Comparison of ENCODE assay signal across 1 cellular context in the genomic region with DNA sequence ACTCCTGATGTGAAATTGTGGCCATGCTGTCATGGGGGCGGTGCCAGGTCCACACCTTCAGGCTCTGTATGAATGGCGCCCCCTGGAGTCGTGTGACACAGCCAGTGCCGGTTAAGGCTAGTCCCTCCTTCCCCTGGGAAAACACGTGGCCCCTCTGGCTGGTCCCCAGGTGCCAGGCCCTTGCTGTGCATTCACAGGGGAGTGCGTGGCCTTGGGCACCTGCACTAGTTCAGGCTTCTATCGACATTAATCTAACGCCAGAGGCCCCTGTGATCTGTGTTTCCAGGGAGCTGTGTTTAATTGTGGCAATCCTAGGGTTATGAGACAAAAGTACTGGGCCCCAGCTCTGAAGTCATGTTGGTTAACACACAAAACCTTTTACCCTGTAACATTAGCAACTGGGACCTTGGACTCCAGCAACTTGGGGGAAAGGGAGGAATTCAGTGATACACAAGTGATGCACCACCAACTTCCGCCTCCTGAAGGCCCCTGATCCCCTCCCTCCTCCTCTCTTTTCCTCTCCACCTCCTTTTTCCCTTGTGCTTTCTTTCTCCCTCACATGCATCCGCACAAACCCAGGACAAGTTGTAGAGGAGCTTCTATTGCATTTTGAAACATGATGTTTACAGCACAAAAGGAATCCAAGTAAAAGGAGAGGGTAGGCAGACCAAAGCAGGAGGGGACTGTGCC.
A peak's percentile ranks its signal among the peaks of the same experiment; 100 is the strongest.
TF ChIP-seq lines count a peak whose summit lies in the region.

No MANE protein-coding gene starts in this region.

TF ChIP-seq in HepG2, 621 proteins besides CTCF, POLR2A, EP300 and RAD21 (continued from another document and continues in another):
- TF ChIP-seq, protein P1, sequence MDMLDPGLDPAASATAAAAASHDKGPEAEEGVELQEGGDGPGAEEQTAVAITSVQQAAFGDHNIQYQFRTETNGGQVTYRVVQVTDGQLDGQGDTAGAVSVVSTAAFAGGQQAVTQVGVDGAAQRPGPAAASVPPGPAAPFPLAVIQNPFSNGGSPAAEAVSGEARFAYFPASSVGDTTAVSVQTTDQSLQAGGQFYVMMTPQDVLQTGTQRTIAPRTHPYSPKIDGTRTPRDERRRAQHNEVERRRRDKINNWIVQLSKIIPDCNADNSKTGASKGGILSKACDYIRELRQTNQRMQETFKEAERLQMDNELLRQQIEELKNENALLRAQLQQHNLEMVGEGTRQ (IDR thresholded peaks at IDR 0.05; ENCODE audit: low read depth, low read length) = peak; percentile 67
- TF ChIP-seq, protein P1 (CRISPR knock-in tag; IDR thresholded peaks at IDR 0.05; ENCODE audit: borderline replicate concordance) = peak; percentile 78; the same call in 1 of the 2 replicates
- TF ChIP-seq, protein P2, sequence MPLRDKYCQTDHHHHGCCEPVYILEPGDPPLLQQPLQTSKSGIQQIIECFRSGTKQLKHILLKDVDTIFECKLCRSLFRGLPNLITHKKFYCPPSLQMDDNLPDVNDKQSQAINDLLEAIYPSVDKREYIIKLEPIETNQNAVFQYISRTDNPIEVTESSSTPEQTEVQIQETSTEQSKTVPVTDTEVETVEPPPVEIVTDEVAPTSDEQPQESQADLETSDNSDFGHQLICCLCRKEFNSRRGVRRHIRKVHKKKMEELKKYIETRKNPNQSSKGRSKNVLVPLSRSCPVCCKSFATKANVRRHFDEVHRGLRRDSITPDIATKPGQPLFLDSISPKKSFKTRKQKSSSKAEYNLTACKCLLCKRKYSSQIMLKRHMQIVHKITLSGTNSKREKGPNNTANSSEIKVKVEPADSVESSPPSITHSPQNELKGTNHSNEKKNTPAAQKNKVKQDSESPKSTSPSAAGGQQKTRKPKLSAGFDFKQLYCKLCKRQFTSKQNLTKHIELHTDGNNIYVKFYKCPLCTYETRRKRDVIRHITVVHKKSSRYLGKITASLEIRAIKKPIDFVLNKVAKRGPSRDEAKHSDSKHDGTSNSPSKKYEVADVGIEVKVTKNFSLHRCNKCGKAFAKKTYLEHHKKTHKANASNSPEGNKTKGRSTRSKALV (CRISPR knock-in tag; IDR thresholded peaks at IDR 0.05) = no peak
- TF ChIP-seq ZNF616 (CRISPR knock-in tag; IDR thresholded peaks at IDR 0.05; ENCODE audit: low read depth) (no peak), SMC3 (IDR thresholded peaks at IDR 0.05; ENCODE audit: low read length) (peak; percentile 70), SP5 (CRISPR knock-in tag; IDR thresholded peaks at IDR 0.05; ENCODE audit: borderline replicate concordance, low read depth) (peak; percentile 69), ZNF788 (CRISPR knock-in tag; IDR thresholded peaks at IDR 0.05; ENCODE audit: borderline replicate concordance) (peak; percentile 76; the same call in 1 of the 2 replicates), SIN3B (IDR thresholded peaks at IDR 0.05; ENCODE audit: low read length) (0 out of 2 replicates have a peak, but pooled peaks have one; percentile 56), ZNF550 (CRISPR knock-in tag; IDR thresholded peaks at IDR 0.05; ENCODE audit: borderline replicate concordance) (no peak), CBX1 (IDR thresholded peaks at IDR 0.05; ENCODE audit: low read depth) (peak; percentile 36), KDM3A (CRISPR knock-in tag; IDR thresholded peaks at IDR 0.05; ENCODE audit: low read depth) (peak; percentile 47; the same call in 1 of the 2 replicates), CBX5 (CRISPR knock-in tag; IDR thresholded peaks at IDR 0.05; ENCODE audit: borderline replicate concordance) (peak; percentile 71; the same call in 1 of the 2 replicates), STAG1 (CRISPR knock-in tag; IDR thresholded peaks at IDR 0.05) (peak; percentile 84), CHCHD3 (CRISPR knock-in tag; IDR thresholded peaks at IDR 0.05) (no peak), ZNF816 (CRISPR knock-in tag; IDR thresholded peaks at IDR 0.05; ENCODE audit: borderline replicate concordance) (no peak), ZNF121 (CRISPR knock-in tag; IDR thresholded peaks at IDR 0.05) (peak; percentile 69), PAXIP1 (CRISPR knock-in tag; conservative IDR thresholded peaks at IDR 0.05) (peak; percentile 94), FOXK1 (CRISPR knock-in tag; IDR thresholded peaks at IDR 0.05; ENCODE audit: borderline replicate concordance, low read depth) (peak; percentile 64; the same call in 1 of the 2 replicates), ZNF614 (CRISPR knock-in tag; IDR thresholded peaks at IDR 0.05; ENCODE audit: borderline replicate concordance) (peak; percentile 78; the same call in 1 of the 2 replicates), FOXP1 (IDR thresholded peaks at IDR 0.05) (no peak), FOXP1 (CRISPR knock-in tag; IDR thresholded peaks at IDR 0.05) (peak; percentile 5; the same call in 1 of the 2 replicates), CHD4 (IDR thresholded peaks at IDR 0.05; ENCODE audit: borderline replicate concordance, low read length) (peak; percentile 3; the same call in 1 of the 2 replicates), ZNF609 (CRISPR knock-in tag; IDR thresholded peaks at IDR 0.05; ENCODE audit: borderline replicate concordance) (peak; percentile 68), MAX (IDR thresholded peaks at IDR 0.05) (peak; percentile 99)
- TF ChIP-seq, protein P3, sequence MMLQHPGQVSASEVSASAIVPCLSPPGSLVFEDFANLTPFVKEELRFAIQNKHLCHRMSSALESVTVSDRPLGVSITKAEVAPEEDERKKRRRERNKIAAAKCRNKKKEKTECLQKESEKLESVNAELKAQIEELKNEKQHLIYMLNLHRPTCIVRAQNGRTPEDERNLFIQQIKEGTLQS (CRISPR knock-in tag; IDR thresholded peaks at IDR 0.05) = 0 out of 2 replicates have a peak, but pooled peaks have one; percentile 6
- TF ChIP-seq, protein P4, sequence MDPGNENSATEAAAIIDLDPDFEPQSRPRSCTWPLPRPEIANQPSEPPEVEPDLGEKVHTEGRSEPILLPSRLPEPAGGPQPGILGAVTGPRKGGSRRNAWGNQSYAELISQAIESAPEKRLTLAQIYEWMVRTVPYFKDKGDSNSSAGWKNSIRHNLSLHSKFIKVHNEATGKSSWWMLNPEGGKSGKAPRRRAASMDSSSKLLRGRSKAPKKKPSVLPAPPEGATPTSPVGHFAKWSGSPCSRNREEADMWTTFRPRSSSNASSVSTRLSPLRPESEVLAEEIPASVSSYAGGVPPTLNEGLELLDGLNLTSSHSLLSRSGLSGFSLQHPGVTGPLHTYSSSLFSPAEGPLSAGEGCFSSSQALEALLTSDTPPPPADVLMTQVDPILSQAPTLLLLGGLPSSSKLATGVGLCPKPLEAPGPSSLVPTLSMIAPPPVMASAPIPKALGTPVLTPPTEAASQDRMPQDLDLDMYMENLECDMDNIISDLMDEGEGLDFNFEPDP (CRISPR knock-in tag; conservative IDR thresholded peaks at IDR 0.05) = no peak
- TF ChIP-seq, protein P5, sequence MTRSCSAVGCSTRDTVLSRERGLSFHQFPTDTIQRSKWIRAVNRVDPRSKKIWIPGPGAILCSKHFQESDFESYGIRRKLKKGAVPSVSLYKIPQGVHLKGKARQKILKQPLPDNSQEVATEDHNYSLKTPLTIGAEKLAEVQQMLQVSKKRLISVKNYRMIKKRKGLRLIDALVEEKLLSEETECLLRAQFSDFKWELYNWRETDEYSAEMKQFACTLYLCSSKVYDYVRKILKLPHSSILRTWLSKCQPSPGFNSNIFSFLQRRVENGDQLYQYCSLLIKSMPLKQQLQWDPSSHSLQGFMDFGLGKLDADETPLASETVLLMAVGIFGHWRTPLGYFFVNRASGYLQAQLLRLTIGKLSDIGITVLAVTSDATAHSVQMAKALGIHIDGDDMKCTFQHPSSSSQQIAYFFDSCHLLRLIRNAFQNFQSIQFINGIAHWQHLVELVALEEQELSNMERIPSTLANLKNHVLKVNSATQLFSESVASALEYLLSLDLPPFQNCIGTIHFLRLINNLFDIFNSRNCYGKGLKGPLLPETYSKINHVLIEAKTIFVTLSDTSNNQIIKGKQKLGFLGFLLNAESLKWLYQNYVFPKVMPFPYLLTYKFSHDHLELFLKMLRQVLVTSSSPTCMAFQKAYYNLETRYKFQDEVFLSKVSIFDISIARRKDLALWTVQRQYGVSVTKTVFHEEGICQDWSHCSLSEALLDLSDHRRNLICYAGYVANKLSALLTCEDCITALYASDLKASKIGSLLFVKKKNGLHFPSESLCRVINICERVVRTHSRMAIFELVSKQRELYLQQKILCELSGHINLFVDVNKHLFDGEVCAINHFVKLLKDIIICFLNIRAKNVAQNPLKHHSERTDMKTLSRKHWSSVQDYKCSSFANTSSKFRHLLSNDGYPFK (CRISPR knock-in tag; IDR thresholded peaks at IDR 0.05; ENCODE audit: borderline replicate concordance) = peak; percentile 74; the same call in 1 of the 2 replicates
- TF ChIP-seq, protein P6, sequence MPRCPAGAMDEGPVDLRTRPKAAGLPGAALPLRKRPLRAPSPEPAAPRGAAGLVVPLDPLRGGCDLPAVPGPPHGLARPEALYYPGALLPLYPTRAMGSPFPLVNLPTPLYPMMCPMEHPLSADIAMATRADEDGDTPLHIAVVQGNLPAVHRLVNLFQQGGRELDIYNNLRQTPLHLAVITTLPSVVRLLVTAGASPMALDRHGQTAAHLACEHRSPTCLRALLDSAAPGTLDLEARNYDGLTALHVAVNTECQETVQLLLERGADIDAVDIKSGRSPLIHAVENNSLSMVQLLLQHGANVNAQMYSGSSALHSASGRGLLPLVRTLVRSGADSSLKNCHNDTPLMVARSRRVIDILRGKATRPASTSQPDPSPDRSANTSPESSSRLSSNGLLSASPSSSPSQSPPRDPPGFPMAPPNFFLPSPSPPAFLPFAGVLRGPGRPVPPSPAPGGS (CRISPR knock-in tag; IDR thresholded peaks at IDR 0.05) = peak; percentile 59; the same call in 1 of the 2 replicates
- TF ChIP-seq, protein P7, sequence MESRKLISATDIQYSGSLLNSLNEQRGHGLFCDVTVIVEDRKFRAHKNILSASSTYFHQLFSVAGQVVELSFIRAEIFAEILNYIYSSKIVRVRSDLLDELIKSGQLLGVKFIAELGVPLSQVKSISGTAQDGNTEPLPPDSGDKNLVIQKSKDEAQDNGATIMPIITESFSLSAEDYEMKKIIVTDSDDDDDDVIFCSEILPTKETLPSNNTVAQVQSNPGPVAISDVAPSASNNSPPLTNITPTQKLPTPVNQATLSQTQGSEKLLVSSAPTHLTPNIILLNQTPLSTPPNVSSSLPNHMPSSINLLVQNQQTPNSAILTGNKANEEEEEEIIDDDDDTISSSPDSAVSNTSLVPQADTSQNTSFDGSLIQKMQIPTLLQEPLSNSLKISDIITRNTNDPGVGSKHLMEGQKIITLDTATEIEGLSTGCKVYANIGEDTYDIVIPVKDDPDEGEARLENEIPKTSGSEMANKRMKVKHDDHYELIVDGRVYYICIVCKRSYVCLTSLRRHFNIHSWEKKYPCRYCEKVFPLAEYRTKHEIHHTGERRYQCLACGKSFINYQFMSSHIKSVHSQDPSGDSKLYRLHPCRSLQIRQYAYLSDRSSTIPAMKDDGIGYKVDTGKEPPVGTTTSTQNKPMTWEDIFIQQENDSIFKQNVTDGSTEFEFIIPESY (CRISPR knock-in tag; IDR thresholded peaks at IDR 0.05) = peak; percentile 28; the same call in 1 of the 2 replicates
